In the genomic region with DNA sequence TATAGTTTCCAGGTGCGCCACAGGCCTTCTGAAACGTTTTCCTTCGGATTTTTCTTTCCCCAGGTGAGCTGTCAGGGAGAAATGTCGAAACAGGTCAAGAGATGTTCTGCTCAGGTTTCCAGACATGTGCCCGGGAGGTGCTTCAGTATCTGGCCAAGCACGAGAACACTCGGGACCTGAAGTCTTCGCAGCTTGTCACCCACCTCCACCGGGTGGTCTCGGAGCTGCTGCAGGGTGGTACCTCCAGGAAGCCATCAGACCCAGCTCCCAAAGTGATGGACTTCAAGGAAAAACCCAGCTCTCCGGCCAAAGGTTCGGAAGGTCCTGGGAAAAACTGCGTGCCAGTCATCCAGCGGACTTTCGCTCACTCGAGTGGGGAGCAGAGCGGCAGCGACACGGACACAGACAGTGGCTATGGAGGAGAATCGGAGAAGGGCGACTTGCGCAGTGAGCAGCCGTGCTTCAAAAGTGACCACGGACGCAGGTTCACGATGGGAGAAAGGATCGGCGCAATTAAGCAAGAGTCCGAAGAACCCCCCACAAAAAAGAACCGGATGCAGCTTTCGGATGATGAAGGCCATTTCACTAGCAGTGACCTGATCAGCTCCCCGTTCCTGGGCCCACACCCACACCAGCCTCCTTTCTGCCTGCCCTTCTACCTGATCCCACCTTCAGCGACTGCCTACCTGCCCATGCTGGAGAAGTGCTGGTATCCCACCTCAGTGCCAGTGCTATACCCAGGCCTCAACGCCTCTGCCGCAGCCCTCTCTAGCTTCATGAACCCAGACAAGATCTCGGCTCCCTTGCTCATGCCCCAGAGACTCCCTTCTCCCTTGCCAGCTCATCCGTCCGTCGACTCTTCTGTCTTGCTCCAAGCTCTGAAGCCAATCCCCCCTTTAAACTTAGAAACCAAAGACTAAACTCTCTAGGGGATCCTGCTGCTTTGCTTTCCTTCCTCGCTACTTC, we compare ENCODE assay signal across 10 cellular contexts. TPM values are rescaled to one million over a fixed set of nuclear protein-coding genes. Genes with fewer than 3 reads are reported as not detected.
DNase-seq lines count a peak whose midpoint lies in the region; ATAC-seq and TF ChIP-seq lines count a peak whose summit lies in the region.
"Had no signal": no experiment of that assay in that cellular context is flagged by ENCODE, and none has a peak within 500 bp of the region (broad histone marks: within the 10 kb centered on the region; RNA-seq: fewer than 3 reads in every experiment).

No MANE protein-coding gene starts in this region.

- H3K9me3 ChIP-seq in PC-3 (ENCODE audit: low read length) = no peaks in the 10 kb centered on the region
- no peaks in the 10 kb centered on the region for H3K9me3 ChIP-seq in colonic mucosa
- no peaks in the 10 kb centered on the region for H3K9me3 ChIP-seq in HAP-1

- H3K79me2 ChIP-seq in PC-3 (ENCODE audit: low read length) = peaks cover 54% of the 10 kb centered on the region

- CTCF ChIA-PET in PC-3 (lab: Charles Lee) = interaction anchor here (0.5 to 2.1 kb wide), 7 partner anchors 35 to 262 kb away, joined by 3 to 11 read pairs (median 4); no protein-coding TSS in a partner anchor

- H3K36me3 ChIP-seq in PC-3 (ENCODE audit: low read depth, low read length) = peaks cover 41% of the 10 kb centered on the region
- H3K36me3 ChIP-seq in colonic mucosa = no peaks in the 10 kb centered on the region
- H3K36me3 ChIP-seq in HAP-1 (replicated peaks) = peaks cover 26% of the 10 kb centered on the region

- DNase-seq in CD14-positive monocyte (ENCODE audit: low spot score) (no peak), PC-3 (no peak), colonic mucosa (no peak), DMS153 (lab: John Stamatoyannopoulos, UW) (no peak), retina (no peak), HAP-1 (ENCODE audit: low spot score in 2 of 2) (no peak)
- DNase-seq in natural killer cell treated with Interleukin-12 subunit alpha and Interleukin-12 subunit beta and Interleukin-15 and Interleukin-18, amount 100 ng/mL, for 72 hours (ENCODE audit: low spot score) = no peak
- DNase-seq: NCI-H1694 had no signal

- H3K9ac ChIP-seq in PC-3 (ENCODE audit: low read length) = peak overlapping the region; percentile 98
- H3K9ac ChIP-seq in colonic mucosa (ENCODE audit: low read depth in 2 of 2, low read length in 2 of 2) = peak overlapping the region; percentile 44 to 73

- peaks cover 41 to 48% of the 10 kb centered on the region in 2 donors for H3K36me3 Mint-ChIP-seq in CD14-positive monocyte
- H3K36me3 Mint-ChIP-seq in natural killer cell treated with Interleukin-12 subunit alpha and Interleukin-12 subunit beta and Interleukin-15 and Interleukin-18, amount 100 ng/mL, for 72 hours = peaks cover 63% of the 10 kb centered on the region

- H3K27me3 Mint-ChIP-seq in CD14-positive monocyte (ENCODE audit: low read depth in 3 of 3) = peaks cover 0 to 7% (median 2%) of the 10 kb centered on the region in 3 donors
- no peaks in the 10 kb centered on the region for H3K27me3 Mint-ChIP-seq in natural killer cell treated with Interleukin-12 subunit alpha and Interleukin-12 subunit beta and Interleukin-15 and Interleukin-18, amount 100 ng/mL, for 72 hours

- no peaks in the 10 kb centered on the region for H3K9me2 ChIP-seq in PC-3 (replicated peaks; ENCODE audit: low read length)

- peaks cover 46% of the 10 kb centered on the region for H4K20me1 ChIP-seq in PC-3 (ENCODE audit: low read length)

- H3K4me3 Mint-ChIP-seq in CD14-positive monocyte = peak overlapping the region; percentile 56 to 100
- H3K4me3 Mint-ChIP-seq in natural killer cell treated with Interleukin-12 subunit alpha and Interleukin-12 subunit beta and Interleukin-15 and Interleukin-18, amount 100 ng/mL, for 72 hours = peak overlapping the region; percentile 96

- peaks cover 11% of the 10 kb centered on the region for H3F3A ChIP-seq in PC-3 (ENCODE audit: low read length, unreplicated experiment)

- BruUV-seq in PC-3 (replicated peaks; lab: Mats Ljungman, UMichigan) = no TSS peak

- no peak overlapping the region for H2AFZ ChIP-seq in PC-3 (ENCODE audit: low read length)

- in situ Hi-C loops in HAP-1 (cut with MboI; ENCODE audit: low sequenced_read_pairs) = loop anchor here (25.0 kb wide), 1 partner anchor 671 kb away; the partner anchor contains the start of gene SETMAR

- peak overlapping the region; percentile 88 for H3K4me2 ChIP-seq in PC-3 (ENCODE audit: low read length)

- H3K9me3 Mint-ChIP-seq in CD14-positive monocyte = peaks cover 0 to 6% (median 0%) of the 10 kb centered on the region in 7 donors
- H3K9me3 Mint-ChIP-seq in natural killer cell treated with Interleukin-12 subunit alpha and Interleukin-12 subunit beta and Interleukin-15 and Interleukin-18, amount 100 ng/mL, for 72 hours = no peaks in the 10 kb centered on the region

- H3K4me1 ChIP-seq in PC-3 (ENCODE audit: insufficient read depth, low read length) (peaks cover 55% of the 10 kb centered on the region), colonic mucosa (peaks cover 6% of the 10 kb centered on the region), HAP-1 (peaks cover 20% of the 10 kb centered on the region)

- H3K27ac ChIP-seq in PC-3 (ENCODE audit: low read length) = peak overlapping the region; percentile 90
- peak overlapping the region; percentile 95 for H3K27ac ChIP-seq in colonic mucosa
- H3K27ac ChIP-seq: cardiac muscle cell had no signal

- POLR2A ChIA-PET in PC-3 (lab: Charles Lee; ENCODE audit: unreplicated experiment) = interaction anchor here (0.6 to 5.3 kb wide), 5 partner anchors 11 to 253 kb away, joined by 3 to 79 read pairs (median 7); no protein-coding TSS in a partner anchor

- H3K4me1 Mint-ChIP-seq in CD14-positive monocyte = peaks cover 67% of the 10 kb centered on the region
- peaks cover 34 to 68% of the 10 kb centered on the region in 2 donors for H3K4me1 Mint-ChIP-seq in natural killer cell treated with Interleukin-12 subunit alpha and Interleukin-12 subunit beta and Interleukin-15 and Interleukin-18, amount 100 ng/mL, for 72 hours (ENCODE audit: low read depth in 2 of 2)

- H3K27ac Mint-ChIP-seq in CD14-positive monocyte = peak overlapping the region; percentile 83 to 91 (median 88)
- H3K27ac Mint-ChIP-seq in natural killer cell treated with Interleukin-12 subunit alpha and Interleukin-12 subunit beta and Interleukin-15 and Interleukin-18, amount 100 ng/mL, for 72 hours = peak overlapping the region; percentile 91 to 97

- H3K27me3 ChIP-seq in PC-3 (ENCODE audit: low read length) (no peaks in the 10 kb centered on the region), colonic mucosa (no peaks in the 10 kb centered on the region), HAP-1 (ENCODE audit: low read depth) (no peaks in the 10 kb centered on the region)
- H3K27me3 ChIP-seq: cardiac muscle cell had no signal

- intact Hi-C loops in CD14-positive monocyte (cut with micrococcal nuclease) = loop anchor here in 1 of 2 donors (5.0 to 10.0 kb wide), 3 partner anchors 34 to 488 kb away; partner anchors contain the start of genes ARL8B and ITPR1
- intact Hi-C loops in PC-3 (cut with micrococcal nuclease) = loop anchor here (10.0 kb wide), 1 partner anchor 568 kb away; no protein-coding TSS in a partner anchor
- intact Hi-C loops in colonic mucosa (cut with DNase I) = loop anchor here (5.0 kb wide), 1 partner anchor 39 kb away; no protein-coding TSS in a partner anchor

- ATAC-seq in PC-3 (no peak), HG03159 (IDR thresholded peaks at IDR 0.05; ENCODE audit: unreplicated experiment) (no peak)
- no peak for ATAC-seq in natural killer cell treated with Interleukin-12 subunit alpha and Interleukin-12 subunit beta and Interleukin-15 and Interleukin-18, amount 100 ng/mL, for 72 hours

- TF ChIP-seq CTCF in CD14-positive monocyte (IDR thresholded peaks at IDR 0.05) (no peak), PC-3 (conservative IDR thresholded peaks at IDR 0.05; ENCODE audit: low read depth, low read length) (no peak), colonic mucosa (IDR thresholded peaks at IDR 0.05) (no peak)

- peak overlapping the region; percentile 98 for H3K4me3 ChIP-seq in PC-3 (ENCODE audit: low read length)
- H3K4me3 ChIP-seq in colonic mucosa = peak overlapping the region; percentile 88
- no peak overlapping the region for H3K4me3 ChIP-seq in HAP-1

RNA-seq across cellular contexts. Expression of gene BHLHE40, which starts 3.8 kb away (rescaled TPM):
- 10 to 100 TPM; 20.2 to 23.4 TPM for polyA plus RNA-seq in CD14-positive monocyte
- total RNA-seq in PC-3 (2014; rRNA removed) (255 and 256 TPM in 2 replicates), colonic mucosa (10 to 100 TPM; 25.2 to 66.0 TPM)
- 100 to 1,000 TPM; 579 to 941 TPM for total RNA-seq in natural killer cell treated with Interleukin-12 subunit alpha and Interleukin-12 subunit beta and Interleukin-15 and Interleukin-18, amount 100 ng/mL, for 72 hours
